In the genomic region with DNA sequence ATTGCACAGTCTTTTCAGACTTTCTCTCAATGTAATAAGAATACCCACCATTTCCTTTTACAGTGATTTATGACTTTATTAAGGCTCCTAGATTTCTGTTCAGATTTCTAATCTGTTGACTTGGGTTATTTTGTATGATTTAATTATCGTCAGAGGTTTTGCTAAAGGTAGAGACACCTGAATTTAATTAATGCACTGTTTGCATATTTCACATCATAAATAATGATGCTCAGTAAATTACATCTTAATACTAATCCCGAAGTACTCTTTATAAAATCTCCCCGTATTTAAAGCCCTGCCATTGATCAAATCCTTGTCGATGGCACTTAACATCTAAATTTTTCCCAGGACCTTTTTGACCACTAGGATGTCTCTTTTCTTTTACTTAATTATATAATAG, we compare ENCODE assay signal across 34 cellular contexts.
"Had no signal": no experiment of that assay in that cellular context is flagged by ENCODE, and none has a peak within 500 bp of the region (broad histone marks: within the 10 kb centered on the region; RNA-seq: fewer than 3 reads in every experiment).

No MANE protein-coding gene starts in this region.

- DNase-seq: MG63, MM.1S, MV-4-11, NCI-H1048, NCI-H1092, NCI-H1092 treated with DMSO at 0.1 percent for 48 hours, NCI-H1105, NCI-H1105 treated with DMSO at 0.1 percent for 48 hours, NCI-H1417 treated with DMSO at 0.1 percent for 48 hours, NCI-H1436, NCI-H1436 treated with DMSO at 0.1 percent for 48 hours, NCI-H146, NCI-H1694, NCI-H1694 treated with DMSO at 0.1 percent for 48 hours, NCI-H187, NCI-H187 treated with DMSO at 0.1 percent for 48 hours, NCI-H1930, NCI-H2029, NCI-H2029 treated with DMSO at 0.1 percent for 48 hours, NCI-H2081, NCI-H2081 treated with DMSO at 0.1 percent for 48 hours, NCI-H2107, NCI-H2171, NCI-H2171 treated with DMSO at 0.1 percent for 48 hours, NCI-H2227 treated with DMSO at 0.1 percent for 48 hours, NCI-H226, NCI-H345, NCI-H446, NCI-H446 treated with DMSO at 0.1 percent for 48 hours, NCI-H510A, NCI-H510A treated with DMSO at 0.1 percent for 48 hours, NCI-H524, NCI-H524 treated with DMSO at 0.1 percent for 48 hours, NCI-H526 had no signal

- H3K36me3 ChIP-seq: MG63 had no signal

- H3K27me3 ChIP-seq: MG63 had no signal

- H3K9me3 ChIP-seq: MG63 had no signal

- H3K4me3 ChIP-seq: MG63 had no signal
